1 cellular context compared by ENCODE assay signal in genomic region chr20:346640-347316, GRCh38.
TF ChIP-seq lines count a peak whose summit lies in the region.

Gene NRSN2, plus strand, starts transcription at chr20:347111. Its CDS starts 2,533 bp downstream, at chr20:349644.

TF ChIP-seq in H1, 55 proteins besides CTCF, POLR2A, EP300 and RAD21:
- TF ChIP-seq NRF1 (IDR thresholded peaks at IDR 0.05; ENCODE audit: low read depth, low read length), result peak; percentile 24; the same call in 1 of the 2 replicates
- no peak for TF ChIP-seq NANOG (IDR thresholded peaks at IDR 0.05; ENCODE audit: insufficient read depth, low read depth, low read length, poor library complexity, severe bottlenecking)
- TF ChIP-seq SIN3A (conservative IDR thresholded peaks at IDR 0.05 in 1 of 2, IDR thresholded peaks at IDR 0.05 in 1 of 2; ENCODE audit: low read depth in 1 of 2, low read length in 2 of 2), result peak in 1 of 2 experiments; percentile 64; a peak in 1 of 4 replicates
- TF ChIP-seq TAF7 (optimal IDR thresholded peaks at IDR 0.05; ENCODE audit: borderline replicate concordance, low read depth, low read length), result no peak
- no peak for TF ChIP-seq SP2 (IDR thresholded peaks at IDR 0.05; ENCODE audit: low read length)
- peak; percentile 49 for TF ChIP-seq KDM4A (IDR thresholded peaks at IDR 0.05; ENCODE audit: low read depth, low read length, severe bottlenecking)
